In the genomic region with DNA sequence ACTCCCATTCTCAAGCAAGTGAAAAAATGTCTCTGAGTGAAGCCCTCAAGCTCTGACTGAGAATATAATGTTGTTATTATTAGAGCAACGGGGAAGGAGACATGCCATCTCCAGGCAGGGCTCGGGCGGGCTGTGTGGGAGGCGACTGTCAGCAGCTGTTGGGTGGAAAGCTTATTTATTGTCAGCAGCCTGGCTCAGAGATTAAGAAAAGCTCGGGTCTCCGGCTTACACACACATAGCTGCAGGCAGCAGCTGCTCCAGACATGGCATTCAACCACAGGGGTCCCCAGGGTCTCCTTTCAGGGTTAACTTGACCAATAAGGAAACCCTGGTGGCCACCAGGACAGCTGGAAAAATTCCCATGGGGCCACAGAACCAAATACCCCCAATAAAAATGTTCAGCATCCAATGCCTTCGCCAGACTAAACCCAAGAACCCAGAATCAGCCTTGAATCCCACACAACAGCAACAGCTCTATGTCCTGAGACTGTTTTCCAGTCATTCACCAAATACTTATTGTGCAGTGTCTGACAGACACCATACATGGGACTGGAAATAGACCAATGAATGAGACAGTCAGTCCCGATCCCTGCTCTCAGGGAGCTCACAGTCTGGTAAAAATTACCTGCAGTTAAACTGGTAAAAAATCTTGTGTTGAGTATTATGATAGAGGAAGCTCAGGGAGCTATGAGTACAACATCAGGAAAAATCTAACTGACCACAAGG, we compare ENCODE assay signal across 9 cellular contexts.
DNase-seq lines count a peak whose midpoint lies in the region; ATAC-seq lines count a peak whose summit lies in the region.
"Had no signal": no experiment of that assay in that cellular context is flagged by ENCODE, and none has a peak within 500 bp of the region (broad histone marks: within the 10 kb centered on the region; RNA-seq: fewer than 3 reads in every experiment).

No MANE protein-coding gene starts in this region.

- in situ Hi-C loops in ACHN (cut with HindIII; ENCODE audit: low pct_ligation_motif_present, low pct_unique_long_range_greater_than_20kb, low sequenced_read_pairs), result no loop called here

- WGBS in esophagus, 2 donors, result 37 to 54% methylated on average over 8 of the region's 8 CpGs

- no peaks in the 10 kb centered on the region for H3K27me3 ChIP-seq in esophagus (ENCODE audit: control insufficient read depth in 1 of 2, insufficient read depth in 2 of 2, low read length in 2 of 2)

- H3K36me3 ChIP-seq in esophagus (ENCODE audit: control insufficient read depth in 2 of 2, insufficient read depth in 2 of 2, low read length in 1 of 2), result no peaks in the 10 kb centered on the region

- H3K9me3 ChIP-seq in esophagus (ENCODE audit: control insufficient read depth in 2 of 2, insufficient read depth in 1 of 2, low read depth in 1 of 2, low read length in 1 of 2), result no peaks in the 10 kb centered on the region

- no peak for ATAC-seq in GM21515 (IDR thresholded peaks at IDR 0.05; ENCODE audit: unreplicated experiment)

- no peaks in the 10 kb centered on the region for H3K4me1 ChIP-seq in esophagus (ENCODE audit: control insufficient read depth in 2 of 2, insufficient read depth in 2 of 2, low read length in 1 of 2)

- no peak overlapping the region for H3K4me3 ChIP-seq in esophagus (ENCODE audit: low read depth in 1 of 2, low read length in 2 of 2)

- peak overlapping the region; percentile 26 to 49 for H3K27ac ChIP-seq in esophagus (ENCODE audit: low read depth in 2 of 2, low read length in 1 of 2)

- DNase-seq in COLO829 (ENCODE audit: low spot score) (peak; percentile 48), NCI-H526 treated with DMSO at 0.1 percent for 48 hours (lab: John Stamatoyannopoulos, UW) (peak; percentile 74), occipital lobe (lab: John Stamatoyannopoulos, UW) (peak; percentile 71), cortex of kidney (lab: John Stamatoyannopoulos, UW) (no peak), ACHN (no peak), 8988T (no peak)
- DNase-seq: activated naive CD8-positive, alpha-beta T cell treated with anti-CD3 and anti-CD28 coated beads for 36 hours had no signal

Comparison
In these comparisons a context has a peak if more than half of its experiments do, and no peak if none do; other contexts are left out.
1. DNase-seq: peak in COLO829 (single experiment), NCI-H526 treated with DMSO at 0.1 percent for 48 hours (single experiment) and occipital lobe (single experiment); none in cortex of kidney (single experiment), ACHN (single experiment) and 8988T (single experiment).